ENCODE assay signal across 8 cellular contexts in genomic region chr9:113220467-113221002, GRCh38. TPM values are rescaled to one million over a fixed set of nuclear protein-coding genes. Genes with fewer than 3 reads are reported as not detected.
DNase-seq lines count a peak whose midpoint lies in the region; ATAC-seq, FAIRE-seq and TF ChIP-seq lines count a peak whose summit lies in the region.

No MANE protein-coding gene starts in this region.

- no peak overlapping the region for H2BK15ac ChIP-seq in H9 (ENCODE audit: low read depth, low read length)

- peaks cover 26% of the 10 kb centered on the region for H3K4me1 ChIP-seq in A549
- peaks cover 6% of the 10 kb centered on the region; the same call in 1 of the 2 replicates for H3K4me1 ChIP-seq in H9 (ENCODE audit: insufficient read depth, low read length)

- no peaks in the 10 kb centered on the region for H3K27me3 Mint-ChIP-seq in H9 (ENCODE audit: low read depth)
- no peaks in the 10 kb centered on the region for H3K27me3 Mint-ChIP-seq in activated naive CD4-positive, alpha-beta T cell treated with anti-CD3 and anti-CD28 coated beads, Interleukin-2, amount 10 ng/mL, durations not matched to agents 7 days and 5 days
- H3K27me3 Mint-ChIP-seq in immature natural killer cell (ENCODE audit: low read depth in 3 of 3), result peaks cover 8 to 16% (median 10%) of the 10 kb centered on the region in 3 donors

- no peak overlapping the region for H2BK5ac ChIP-seq in H9 (ENCODE audit: insufficient read length, low read length)

- no peaks in the 10 kb centered on the region; a peak in 1 of 5 replicates for H3K9me3 Mint-ChIP-seq in H9
- no peaks in the 10 kb centered on the region for H3K9me3 Mint-ChIP-seq in activated naive CD4-positive, alpha-beta T cell treated with anti-CD3 and anti-CD28 coated beads, Interleukin-2, amount 10 ng/mL, durations not matched to agents 7 days and 5 days
- H3K9me3 Mint-ChIP-seq in immature natural killer cell, result no peaks in the 10 kb centered on the region

- no peak overlapping the region for H3T11ph ChIP-seq in H9 (ENCODE audit: low read length)

- H3K9ac ChIP-seq in H9 (ENCODE audit: extremely low read depth, insufficient read length, low read length), result peak overlapping the region; percentile 67

- no peak for FAIRE-seq in A549 (lab: Jason Lieb, UNC)

- no peak for TF ChIP-seq RAD21 in A549 (conservative IDR thresholded peaks at IDR 0.05 in 1 of 2, IDR thresholded peaks at IDR 0.05 in 1 of 2)

- ATAC-seq in A549, result no peak

- no peak overlapping the region for H2AK5ac ChIP-seq in H9 (ENCODE audit: insufficient read length, low read length)

- H3K23ac ChIP-seq in H9 (ENCODE audit: insufficient read length, low read depth, low read length), result peak overlapping the region; percentile 9

- H4K8ac ChIP-seq in H9 (replicated peaks; ENCODE audit: insufficient read length, low read depth, low read length), result no peak overlapping the region

- H2AFZ ChIP-seq in H9 (ENCODE audit: low read length), result no peak overlapping the region

- no peak overlapping the region for H2BK20ac ChIP-seq in H9 (ENCODE audit: low read depth, low read length, poor library complexity, severe bottlenecking)

- POLR2A ChIA-PET in A549 (lab: Yijun Ruan, JAX), result interaction anchor here (0.6 to 2.5 kb wide), 12 partner anchors 16 to 1800 kb away, joined by 3 to 22 read pairs (median 5); partner anchors contain the start of genes C9orf43, CDC26, HDHD3 and POLE3

- no peak overlapping the region for H2BK12ac ChIP-seq in H9 (ENCODE audit: insufficient read length, low read depth, low read length)

- 0 out of 2 replicates have a peak overlapping the region, but pooled peaks have one; percentile 59 for H3K14ac ChIP-seq in H9 (ENCODE audit: insufficient read depth, low read length)

- CTCF ChIA-PET in A549 (lab: Yijun Ruan, JAX), result interaction anchor here (0.7 to 2.0 kb wide), 9 partner anchors 12 to 517 kb away, joined by 3 to 6 read pairs (median 3); partner anchors contain the start of gene SLC31A2
- CTCF ChIA-PET in activated naive CD4-positive, alpha-beta T cell treated with anti-CD3 and anti-CD28 coated beads, Interleukin-2, amount 10 ng/mL, durations not matched to agents 7 days and 5 days (lab: Charles Lee), result interaction anchor here (1.0 to 3.7 kb wide), 4 partner anchors 54 to 438 kb away, joined by 3 to 19 read pairs (median 4); partner anchors contain the start of genes CDC26, PRPF4 and SLC31A2

- no peak overlapping the region for H3K56ac ChIP-seq in H9 (ENCODE audit: insufficient read length, low read depth, low read length)

- peak overlapping the region; percentile 80 to 88 for H3K27ac ChIP-seq in A549
- no peak overlapping the region for H3K27ac ChIP-seq in H9 (ENCODE audit: insufficient read length, low read depth, low read length)
- peak overlapping the region; percentile 90 for H3K27ac ChIP-seq in substantia nigra (ENCODE audit: low read depth, low read length, poor library complexity, severe bottlenecking)

- no peak for DNase-seq in A549 (ENCODE audit: low read depth in 1 of 2, low spot score in 1 of 2)
- DNase-seq in H9, result no peak
- DNase-seq in activated naive CD4-positive, alpha-beta T cell treated with anti-CD3 and anti-CD28 coated beads, Interleukin-2, amount 10 ng/mL, durations not matched to agents 7 days and 5 days, result peak; percentile 22
- DNase-seq in immature natural killer cell, result peak; percentile 40 to 45 (median 43)
- no peak for DNase-seq in substantia nigra (lab: John Stamatoyannopoulos, UW)
- DNase-seq in putamen (ENCODE audit: low spot score), result no peak
- no peak for DNase-seq in NCI-H1105 (lab: John Stamatoyannopoulos, UW)
- DNase-seq in effector CD8-positive, alpha-beta T cell (lab: John Stamatoyannopoulos, UW), result no peak

- H3K9me3 ChIP-seq in A549 (no peaks in the 10 kb centered on the region), H9 (ENCODE audit: control insufficient read depth, low read depth, low read length) (no peaks in the 10 kb centered on the region)

- WGBS in A549 (ENCODE audit: missing lambda C conversion rate), result 3% methylated on average over 11 of the region's 11 CpGs
- WGBS in H9 (ENCODE audit: extremely low coverage, insufficient read length, low lambda C conversion rate), result no CpG with 5 or more reads among the region's 11 CpGs

- H3K4me1 Mint-ChIP-seq in H9 (peaks cover 22 to 27% of the 10 kb centered on the region in 2 experiments), immature natural killer cell (peaks cover 44 to 60% of the 10 kb centered on the region in 2 donors)
- H3K4me1 Mint-ChIP-seq in activated naive CD4-positive, alpha-beta T cell treated with anti-CD3 and anti-CD28 coated beads, Interleukin-2, amount 10 ng/mL, durations not matched to agents 7 days and 5 days, result peaks cover 49% of the 10 kb centered on the region

- H3K4me3 Mint-ChIP-seq in H9, result peak overlapping the region; percentile 97 to 98
- peak overlapping the region; percentile 85 for H3K4me3 Mint-ChIP-seq in activated naive CD4-positive, alpha-beta T cell treated with anti-CD3 and anti-CD28 coated beads, Interleukin-2, amount 10 ng/mL, durations not matched to agents 7 days and 5 days
- H3K4me3 Mint-ChIP-seq in immature natural killer cell, result peak overlapping the region; percentile 89 to 97 (median 93)

- peak overlapping the region; percentile 81 for H3K4me3 ChIP-seq in A549

- H3K36me3 Mint-ChIP-seq in H9 (ENCODE audit: insufficient read depth in 1 of 3, low read depth in 3 of 3), result peaks cover 0 to 4% (median 0%) of the 10 kb centered on the region in 3 experiments; a peak in 2 of 7 replicates
- peaks cover 19% of the 10 kb centered on the region for H3K36me3 Mint-ChIP-seq in activated naive CD4-positive, alpha-beta T cell treated with anti-CD3 and anti-CD28 coated beads, Interleukin-2, amount 10 ng/mL, durations not matched to agents 7 days and 5 days
- no peaks in the 10 kb centered on the region for H3K36me3 Mint-ChIP-seq in immature natural killer cell

- no peak for TF ChIP-seq POLR2A in A549 (IDR thresholded peaks at IDR 0.05; ENCODE audit: low read length)

- no peak overlapping the region for H4K5ac ChIP-seq in H9 (ENCODE audit: insufficient read length, low read depth, low read length)

- peaks cover 15% of the 10 kb centered on the region for H3K79me2 ChIP-seq in H9 (ENCODE audit: insufficient read depth, low read length)

- H3K79me1 ChIP-seq in H9 (ENCODE audit: insufficient read depth, low read depth, low read length, poor library complexity, severe bottlenecking), result peaks cover 3% of the 10 kb centered on the region

- no peak for TF ChIP-seq EP300 in A549 (IDR thresholded peaks at IDR 0.05)

- no peaks in the 10 kb centered on the region for H4K20me1 ChIP-seq in H9 (ENCODE audit: control insufficient read depth, insufficient read depth, insufficient read length)

- no peak overlapping the region for H3K18ac ChIP-seq in H9 (ENCODE audit: insufficient read length, low read depth, low read length)

- no peaks in the 10 kb centered on the region for H3K27me3 ChIP-seq in H9 (ENCODE audit: insufficient read depth, low read length)

- H3K4me2 ChIP-seq in A549 (peak overlapping the region; percentile 78), H9 (ENCODE audit: insufficient read depth, insufficient read length, low read length) (peak overlapping the region; percentile 99)

- peaks cover 12% of the 10 kb centered on the region for H3K23me2 ChIP-seq in H9 (ENCODE audit: insufficient read length, low read depth, low read length, poor library complexity, severe bottlenecking)

- TF ChIP-seq CTCF in A549 (IDR thresholded peaks at IDR 0.05), result no peak
- TF ChIP-seq CTCF in H9 (conservative IDR thresholded peaks at IDR 0.05), result no peak

- peak overlapping the region; percentile 90 to 92 (median 91) for H3K27ac Mint-ChIP-seq in H9
- peak overlapping the region; percentile 92 for H3K27ac Mint-ChIP-seq in activated naive CD4-positive, alpha-beta T cell treated with anti-CD3 and anti-CD28 coated beads, Interleukin-2, amount 10 ng/mL, durations not matched to agents 7 days and 5 days
- H3K27ac Mint-ChIP-seq in immature natural killer cell, result peak overlapping the region; percentile 92 to 98 (median 94)

- no peak overlapping the region for H3K4ac ChIP-seq in H9 (ENCODE audit: low read depth, low read length)

- H4K91ac ChIP-seq in H9 (ENCODE audit: insufficient read length, low read depth, low read length), result no peak overlapping the region

- no peak overlapping the region for H2BK120ac ChIP-seq in H9 (ENCODE audit: low read depth, low read length, poor library complexity, severe bottlenecking)

TF ChIP-seq in A549, 52 proteins besides CTCF, POLR2A, EP300 and RAD21 (continues in another document):
- no peak for TF ChIP-seq CBX2 (IDR thresholded peaks at IDR 0.05; ENCODE audit: borderline replicate concordance, low read depth)
- no peak for TF ChIP-seq HOXA7 (CRISPR knock-in tag; IDR thresholded peaks at IDR 0.05)

RNA-seq across cellular contexts. Expression of gene FKBP15, which starts 0.5 kb away (rescaled TPM):
- polyA plus RNA-seq in A549 (2011; rRNA removed), result 26.0 and 26.8 TPM in 2 replicates
- 12.3 and 14.1 TPM in 2 replicates for polyA plus RNA-seq in A549 (2012; cell fraction: cytosol; rRNA removed)
- polyA plus RNA-seq in A549 (2012; cell fraction: nucleus; rRNA removed), result 17.7 and 21.3 TPM in 2 replicates
- 14.0 to 14.2 TPM (median 14.1 TPM) in 3 replicates for polyA plus RNA-seq in A549 (2017; fragmentation: RNase III; extraction: RNeasy Plus Mini Kit Qiagen cat#74134 plus additional on column Dnase treatment)
- 67.4 and 71.0 TPM in 2 replicates for polyA minus RNA-seq in A549 (2011; rRNA and poly(A)+ RNA removed)
- 18.5 and 19.3 TPM in 2 replicates for total RNA-seq in H9 (2021)
- 10 to 100 TPM in 1 of 3 donors, 1 to 10 TPM in 2; 2.8 to 22.7 (median 8.4) TPM for polyA plus RNA-seq in immature natural killer cell

RNA-seq across cellular contexts. Expression of gene SLC31A1, which starts 0.8 kb away (rescaled TPM):
- polyA plus RNA-seq in A549 (2011; rRNA removed) (27.9 and 28.0 TPM in 2 replicates), A549 (2017; fragmentation: RNase III; extraction: RNeasy Plus Mini Kit Qiagen cat#74134 plus additional on column Dnase treatment) (21.6 to 24.2 TPM (median 22.7 TPM) in 3 replicates), immature natural killer cell (1 to 10 TPM; 5.2 to 5.8 (median 5.5) TPM)
- polyA plus RNA-seq in A549 (2012; cell fraction: cytosol; rRNA removed), result 10.4 and 12.8 TPM in 2 replicates
- polyA plus RNA-seq in A549 (2012; cell fraction: nucleus; rRNA removed), result 4.3 and 6.1 TPM in 2 replicates
- 16.4 and 17.3 TPM in 2 replicates for polyA minus RNA-seq in A549 (2011; rRNA and poly(A)+ RNA removed)
- 34.4 and 34.8 TPM in 2 replicates for total RNA-seq in H9 (2021)

RNA-seq across cellular contexts. Expression of gene CDC26, which starts 54.8 kb away (rescaled TPM):
- polyA plus RNA-seq in A549 (2011; rRNA removed), result 60.4 and 80.7 TPM in 2 replicates
- 18.6 and 29.1 TPM in 2 replicates for polyA plus RNA-seq in A549 (2012; cell fraction: cytosol; rRNA removed)
- polyA plus RNA-seq in A549 (2012; cell fraction: nucleus; rRNA removed), result 4.0 and 8.0 TPM in 2 replicates
- polyA plus RNA-seq in A549 (2017; fragmentation: RNase III; extraction: RNeasy Plus Mini Kit Qiagen cat#74134 plus additional on column Dnase treatment), result 68.2 to 69.0 TPM (median 68.9 TPM) in 3 replicates
- 6.4 and 9.8 TPM in 2 replicates for polyA minus RNA-seq in A549 (2011; rRNA and poly(A)+ RNA removed)
- 37.8 and 38.6 TPM in 2 replicates for total RNA-seq in H9 (2021)
- 100 to 1,000 TPM; 136 to 141 (median 137) TPM for polyA plus RNA-seq in immature natural killer cell

RNA-seq across cellular contexts. Expression of gene PRPF4, which starts 54.9 kb away (rescaled TPM):
- polyA plus RNA-seq in A549 (2011; rRNA removed), result 61.5 and 62.1 TPM in 2 replicates
- polyA plus RNA-seq in A549 (2012; cell fraction: cytosol; rRNA removed), result 40.5 and 44.2 TPM in 2 replicates
- 16.8 and 19.3 TPM in 2 replicates for polyA plus RNA-seq in A549 (2012; cell fraction: nucleus; rRNA removed)
- polyA plus RNA-seq in A549 (2017; fragmentation: RNase III; extraction: RNeasy Plus Mini Kit Qiagen cat#74134 plus additional on column Dnase treatment), result 52.2 to 58.1 TPM (median 53.4 TPM) in 3 replicates
- polyA minus RNA-seq in A549 (2011; rRNA and poly(A)+ RNA removed), result 42.2 and 45.1 TPM in 2 replicates
- 48.5 and 49.8 TPM in 2 replicates for total RNA-seq in H9 (2021)
- 10 to 100 TPM; 17.7 to 25.6 (median 25.1) TPM for polyA plus RNA-seq in immature natural killer cell

Comparison
In these comparisons a context has a peak if more than half of its experiments do, and no peak if none do; other contexts are left out.
1. DNase-seq: peak in activated naive CD4-positive, alpha-beta T cell treated with anti-CD3 and anti-CD28 coated beads, Interleukin-2, amount 10 ng/mL, durations not matched to agents 7 days and 5 days (single experiment) and immature natural killer cell (3 of 3); none in A549 (0 of 2), H9 (single experiment), substantia nigra (0 of 49), putamen (single experiment), NCI-H1105 (single experiment) and effector CD8-positive, alpha-beta T cell (single experiment).
2. Peak in every context shown above with its lines, with median percentiles within 50 percentile points of each other: H3K27ac Mint-ChIP-seq and H3K4me3 Mint-ChIP-seq.